Comparison of ENCODE assay signal across 22 cellular contexts in the genomic region with DNA sequence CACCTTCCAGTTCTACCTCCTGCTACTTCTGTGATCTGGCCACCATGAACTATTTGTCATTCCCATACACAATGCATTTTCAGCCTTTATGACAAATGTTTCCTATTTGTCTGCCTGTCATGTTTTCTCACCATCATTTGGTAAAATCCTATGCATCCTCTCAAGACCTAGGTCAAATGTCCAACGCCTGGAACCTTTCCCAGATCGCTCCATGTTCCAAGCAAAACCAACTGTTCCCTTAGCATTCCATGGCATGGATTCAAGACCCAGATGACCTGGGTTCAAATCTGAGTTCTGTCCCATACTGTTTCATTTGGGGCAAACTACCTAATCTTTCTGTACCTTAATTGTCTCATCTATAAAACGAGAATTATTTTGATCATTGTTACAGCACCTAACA.
DNase-seq lines count a peak whose midpoint lies in the region; ATAC-seq and FAIRE-seq lines count a peak whose summit lies in the region.
"Had no signal": no experiment of that assay in that cellular context is flagged by ENCODE, and none has a peak within 500 bp of the region (broad histone marks: within the 10 kb centered on the region; RNA-seq: fewer than 3 reads in every experiment).

No MANE protein-coding gene starts in this region.

- H3K4me1 Mint-ChIP-seq in stimulated activated memory B cell treated with anti-CD40 and anti-IgM and Interleukin-4, amounts not matched to agents 10 μg/mL and 1 μg/mL and 100 μg/mL, for 72 hours, result peaks cover 60% of the 10 kb centered on the region

- no peaks in the 10 kb centered on the region for H3K27me3 Mint-ChIP-seq in stimulated activated memory B cell treated with anti-CD40 and anti-IgM and Interleukin-4, amounts not matched to agents 10 μg/mL and 1 μg/mL and 100 μg/mL, for 72 hours
- H3K27me3 Mint-ChIP-seq: CD4-positive, alpha-beta T cell had no signal

- ATAC-seq in left lobe of liver (peak; percentile 18), GM21423 (IDR thresholded peaks at IDR 0.05; ENCODE audit: unreplicated experiment) (no peak)
- no peak for ATAC-seq in stimulated activated memory B cell treated with anti-CD40 and anti-IgM and Interleukin-4, amounts not matched to agents 10 μg/mL and 1 μg/mL and 100 μg/mL, for 72 hours
- ATAC-seq: A549, GM23338, HCT116, K562 had no signal

- H3K27me3 ChIP-seq in Karpas-422 (ENCODE audit: low read length), result no peaks in the 10 kb centered on the region

- peaks cover 32% of the 10 kb centered on the region for H3K4me1 ChIP-seq in Karpas-422 (ENCODE audit: low read length)
- H3K4me1 ChIP-seq: A549 had no signal

- no peak overlapping the region for H3K4me3 ChIP-seq in Karpas-422 (ENCODE audit: low read length)
- H3K4me3 ChIP-seq: A549, GM23338, K562 had no signal

- H3K27ac Mint-ChIP-seq in stimulated activated memory B cell treated with anti-CD40 and anti-IgM and Interleukin-4, amounts not matched to agents 10 μg/mL and 1 μg/mL and 100 μg/mL, for 72 hours, result peak overlapping the region; percentile 3
- H3K27ac Mint-ChIP-seq: CD4-positive, alpha-beta T cell; GM23338; HFFc6 had no signal

- H3K9me3 Mint-ChIP-seq in stimulated activated memory B cell treated with anti-CD40 and anti-IgM and Interleukin-4, amounts not matched to agents 10 μg/mL and 1 μg/mL and 100 μg/mL, for 72 hours, result no peaks in the 10 kb centered on the region
- H3K9me3 Mint-ChIP-seq: CD4-positive, alpha-beta T cell; GM23338; HFFc6 had no signal

- no peak overlapping the region for H2AFZ ChIP-seq in Karpas-422 (ENCODE audit: low read length)
- H2AFZ ChIP-seq: GM23338 had no signal

- no peak overlapping the region for H3K4me2 ChIP-seq in Karpas-422 (ENCODE audit: low read depth, low read length, poor library complexity, severe bottlenecking)
- H3K4me2 ChIP-seq: A549, GM23338 had no signal

- H3K27ac ChIP-seq in Karpas-422 (ENCODE audit: low read length), result 0 out of 2 replicates have a peak overlapping the region, but pooled peaks have one; percentile 1
- H3K27ac ChIP-seq: A549, C4-2B, HL-60 had no signal

- DNase-seq in Karpas-422, result no peak
- peak; percentile 11 for DNase-seq in cerebellum (ENCODE audit: low spot score)
- DNase-seq in left lobe of liver (ENCODE audit: low spot score), result no peak
- DNase-seq in RCC 7860 (ENCODE audit: low spot score), result no peak
- no peak for DNase-seq in NCI-H2107 (lab: John Stamatoyannopoulos, UW)
- DNase-seq in stimulated activated naive CD4-positive, alpha-beta T cell (lab: John Stamatoyannopoulos, UW), result no peak
- DNase-seq: AML-193; CD4-positive, alpha-beta T cell; DMS153; DMS79; GF-D8; H7; HFFc6; IMR-90 had no signal

- FAIRE-seq in RCC 7860 (lab: Jason Lieb, UNC), result no peak
- FAIRE-seq: A549, K562 had no signal

- peaks cover 93% of the 10 kb centered on the region for H3K79me2 ChIP-seq in Karpas-422 (ENCODE audit: low read length)

- H3K36me3 ChIP-seq in Karpas-422 (ENCODE audit: insufficient read depth, low read length), result peaks cover 36% of the 10 kb centered on the region; the same call in 1 of the 2 replicates

- H3K36me3 Mint-ChIP-seq in stimulated activated memory B cell treated with anti-CD40 and anti-IgM and Interleukin-4, amounts not matched to agents 10 μg/mL and 1 μg/mL and 100 μg/mL, for 72 hours, result peaks cover 20% of the 10 kb centered on the region

- no peak overlapping the region for H3K4me3 Mint-ChIP-seq in stimulated activated memory B cell treated with anti-CD40 and anti-IgM and Interleukin-4, amounts not matched to agents 10 μg/mL and 1 μg/mL and 100 μg/mL, for 72 hours
- H3K4me3 Mint-ChIP-seq: CD4-positive, alpha-beta T cell; GM23338; HFFc6 had no signal

- H3K9me2 ChIP-seq in Karpas-422 (replicated peaks; ENCODE audit: insufficient read depth, low read length), result no peaks in the 10 kb centered on the region

- no peaks in the 10 kb centered on the region for H4K20me1 ChIP-seq in Karpas-422 (ENCODE audit: insufficient read depth, low read depth, low read length)

- H3K9me3 ChIP-seq in Karpas-422 (ENCODE audit: low read length), result no peaks in the 10 kb centered on the region
- H3K9me3 ChIP-seq: A549 had no signal

- no peak overlapping the region for H3K9ac ChIP-seq in Karpas-422 (ENCODE audit: low read length)
